33 cellular contexts compared by ENCODE assay signal in the genomic region with DNA sequence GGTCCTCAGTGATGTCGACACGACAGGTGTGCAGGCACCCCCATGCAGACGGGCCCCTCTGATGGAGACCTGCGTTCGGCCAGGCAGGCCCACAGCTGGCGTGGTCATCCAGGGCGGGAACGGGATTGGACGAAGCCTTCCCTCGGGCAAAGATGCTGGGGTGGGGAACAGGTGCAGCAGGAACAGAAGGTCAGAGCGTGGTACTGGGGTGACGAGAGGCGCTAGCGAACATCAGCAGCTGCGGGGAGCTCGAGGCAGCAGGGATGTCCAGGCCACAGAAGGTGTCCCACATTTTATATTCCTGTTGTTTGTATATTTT.
"Had no signal": no experiment of that assay in that cellular context is flagged by ENCODE, and none has a peak within 500 bp of the region (broad histone marks: within the 10 kb centered on the region; RNA-seq: fewer than 3 reads in every experiment).

No MANE protein-coding gene starts in this region.

- H3K27ac Mint-ChIP-seq: activated CD4-positive, alpha-beta T cell treated with anti-CD3 and anti-CD28 coated beads, Interleukin-2, amount 10 ng/mL, durations not matched to agents 24 days and 14 days; activated CD8-positive, alpha-beta T cell treated with anti-CD3 and anti-CD28 coated beads for 36 hours; activated naive CD4-positive, alpha-beta T cell treated with anti-CD3 and anti-CD28 coated beads, Interleukin-2, amount 10 ng/mL, durations not matched to agents 7 days and 5 days; activated naive CD8-positive, alpha-beta T cell; activated naive CD8-positive, alpha-beta T cell treated with anti-CD3 and anti-CD28 coated beads, Interleukin-2, amount 50 U/mL, for 24 hours; activated T-cell treated with anti-CD3 and anti-CD28 coated beads, Interleukin-2, amount 50 U/mL, for 72 hours; activated T-helper 2 cell treated with anti-CD3 and anti-CD28 coated beads, Interferon-gamma antibody, Interleukin-2, Interleukin-4, amounts not matched to agents 10 μg/mL and 5 μg/mL and 100 μg/mL, durations not matched to agents 14 hours and 24 hours and 36 hours had no signal

- H3K4me3 Mint-ChIP-seq: activated CD4-positive, alpha-beta T cell treated with anti-CD3 and anti-CD28 coated beads, Interleukin-2, amount 10 ng/mL, durations not matched to agents 24 days and 14 days; activated CD8-positive, alpha-beta T cell treated with anti-CD3 and anti-CD28 coated beads for 36 hours; activated naive CD4-positive, alpha-beta T cell treated with anti-CD3 and anti-CD28 coated beads, Interleukin-2, amount 10 ng/mL, durations not matched to agents 7 days and 5 days; activated naive CD8-positive, alpha-beta T cell; activated naive CD8-positive, alpha-beta T cell treated with anti-CD3 and anti-CD28 coated beads, Interleukin-2, amount 50 U/mL, for 24 hours; activated T-cell treated with anti-CD3 and anti-CD28 coated beads, Interleukin-2, amount 50 U/mL, for 72 hours; brain had no signal

- H3K9me3 Mint-ChIP-seq: activated CD4-positive, alpha-beta T cell treated with anti-CD3 and anti-CD28 coated beads, Interleukin-2, amount 10 ng/mL, durations not matched to agents 24 days and 14 days; activated CD8-positive, alpha-beta T cell treated with anti-CD3 and anti-CD28 coated beads for 36 hours; activated naive CD4-positive, alpha-beta T cell treated with anti-CD3 and anti-CD28 coated beads, Interleukin-2, amount 10 ng/mL, durations not matched to agents 7 days and 5 days; activated naive CD8-positive, alpha-beta T cell treated with anti-CD3 and anti-CD28 coated beads, Interleukin-2, amount 50 U/mL, for 24 hours; activated T-cell treated with anti-CD3 and anti-CD28 coated beads, Interleukin-2, amount 50 U/mL, for 72 hours; activated T-helper 2 cell treated with anti-CD3 and anti-CD28 coated beads, Interferon-gamma antibody, Interleukin-2, Interleukin-4, amounts not matched to agents 10 μg/mL and 5 μg/mL and 100 μg/mL, durations not matched to agents 14 hours and 24 hours and 36 hours had no signal

- DNase-seq: activated CD4-positive, alpha-beta T cell treated with anti-CD3 and anti-CD28 coated beads for 1 hour; activated CD4-positive, alpha-beta T cell treated with anti-CD3 and anti-CD28 coated beads, Interleukin-2, amount 10 ng/mL, durations not matched to agents 24 days and 14 days; activated CD4-positive, alpha-beta T cell treated with anti-CD3 and anti-CD28 coated beads, Interleukin-2, amount 50 U/mL, for 4 hours; activated CD4-positive, CD25-positive, alpha-beta regulatory T cell; activated CD8-positive, alpha-beta T cell treated with anti-CD3 and anti-CD28 coated beads for 36 hours; activated naive CD4-positive, alpha-beta T cell treated with anti-CD3 and anti-CD28 coated beads, Interleukin-2, amount 10 ng/mL, durations not matched to agents 7 days and 5 days; activated naive CD8-positive, alpha-beta T cell treated with anti-CD3 and anti-CD28 coated beads, Interleukin-2, amount 50 U/mL, for 24 hours; activated T-cell treated with anti-CD3 and anti-CD28 coated beads, Interleukin-2, amount 50 U/mL, for 1 hour; activated T-cell treated with anti-CD3 and anti-CD28 coated beads, Interleukin-2, amount 50 U/mL, for 72 hours; anterior cingulate cortex; caudate nucleus; cerebellar nuclear complex; Kasumi-1; MG63; NCI-H1048; NCI-H1105 treated with DMSO at 0.1 percent for 48 hours; NCI-H1436 treated with DMSO at 0.1 percent for 48 hours; NCI-H1694 treated with DMSO at 0.1 percent for 48 hours; NCI-H2029; NCI-H345; NCI-H524 treated with DMSO at 0.1 percent for 48 hours; NK-92 treated with Interleukin-12 subunit alpha and Interleukin-12 subunit beta, amount 100 ng/mL, for 24 hours; PC-3; RPMI8226; SIG-M5; SW 1271; T-helper 1 cell; T1000 had no signal

- ATAC-seq: activated CD8-positive, alpha-beta T cell treated with anti-CD3 and anti-CD28 coated beads for 36 hours; activated naive CD8-positive, alpha-beta T cell treated with anti-CD3 and anti-CD28 coated beads, Interleukin-2, amount 50 U/mL, for 24 hours; activated T-cell treated with anti-CD3 and anti-CD28 coated beads, Interleukin-2, amount 50 U/mL, for 72 hours; PC-3; Right ventricle myocardium inferior had no signal

- H3K27me3 Mint-ChIP-seq: activated CD8-positive, alpha-beta T cell treated with anti-CD3 and anti-CD28 coated beads for 36 hours; activated naive CD8-positive, alpha-beta T cell had no signal

- H3K36me3 Mint-ChIP-seq: activated naive CD4-positive, alpha-beta T cell treated with anti-CD3 and anti-CD28 coated beads, Interleukin-2, amount 10 ng/mL, durations not matched to agents 7 days and 5 days had no signal

- H3K36me3 ChIP-seq: MG63, Peyer's patch had no signal

- H3K27ac ChIP-seq: Peyer's patch had no signal

- H3K4me3 ChIP-seq: MG63, Peyer's patch had no signal

- H3K27me3 ChIP-seq: MG63, Peyer's patch had no signal

- H3K9me3 ChIP-seq: MG63, Peyer's patch had no signal
